Comparison of ENCODE assay signal across 15 cellular contexts in the genomic region with DNA sequence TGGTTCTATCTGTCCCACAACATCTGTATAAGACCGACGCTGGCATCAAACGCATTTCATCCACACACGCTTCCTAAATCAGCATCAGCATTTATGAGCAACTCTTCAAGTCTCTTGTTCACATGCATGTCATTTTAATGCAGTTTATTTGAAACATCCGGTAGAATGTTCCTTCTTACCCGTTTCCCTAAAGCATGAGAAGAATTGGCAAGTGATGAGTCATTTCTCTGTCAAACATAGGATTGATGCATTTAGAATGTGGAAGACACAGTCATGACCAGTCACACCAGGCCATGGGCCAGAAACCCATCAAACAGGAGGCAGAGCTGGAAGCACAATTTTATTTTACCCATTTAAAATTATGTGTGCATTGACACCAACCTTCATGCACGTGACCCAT.
DNase-seq lines count a peak whose midpoint lies in the region; ATAC-seq, FAIRE-seq and TF ChIP-seq lines count a peak whose summit lies in the region.
"Had no signal": no experiment of that assay in that cellular context is flagged by ENCODE, and none has a peak within 500 bp of the region (broad histone marks: within the 10 kb centered on the region; RNA-seq: fewer than 3 reads in every experiment).

No MANE protein-coding gene starts in this region.

- no peaks in the 10 kb centered on the region for H3K9me3 Mint-ChIP-seq in MCF 10A (ENCODE audit: unreplicated experiment)

- H3K4me1 Mint-ChIP-seq in MCF 10A (ENCODE audit: insufficient read depth, unreplicated experiment), result peaks cover 47% of the 10 kb centered on the region

- H3K36me3 Mint-ChIP-seq in MCF 10A (ENCODE audit: insufficient read depth, unreplicated experiment), result no peaks in the 10 kb centered on the region

- ATAC-seq in HG02981 (IDR thresholded peaks at IDR 0.05; ENCODE audit: unreplicated experiment), result no peak
- ATAC-seq: activated CD4-positive, CD25-positive, alpha-beta regulatory T cell treated with anti-CD3 and anti-CD28 coated beads, Interleukin-2, amount 50 U/mL, for 24 hours; lower lobe of right lung; sciatic nerve had no signal

- POLR2A ChIA-PET in MCF 10A (lab: Yijun Ruan, JAX), result interaction anchor here (0.7 to 1.3 kb wide), 2 partner anchors 13 to 68 kb away, joined by 3 to 4 read pairs; no protein-coding TSS in a partner anchor

- intact Hi-C loops in MCF 10A (cut with micrococcal nuclease) (loop anchor here (5.0 kb wide), 1 partner anchor 78 kb away; no protein-coding TSS in a partner anchor), breast epithelium (cut with DNase I; ENCODE audit: low total_unique reads) (no loop called here)

- H3K4me3 Mint-ChIP-seq in MCF 10A (ENCODE audit: unreplicated experiment), result no peak overlapping the region

- no TSS peak for BruUV-seq in MCF 10A (replicated peaks; lab: Mats Ljungman, UMichigan)

- H3K27ac ChIP-seq in breast epithelium, result no peak overlapping the region
- H3K27ac ChIP-seq: lower lobe of right lung had no signal

- TF ChIP-seq CTCF in MCF 10A (IDR thresholded peaks at IDR 0.05; ENCODE audit: unreplicated experiment), result no peak
- no peak for TF ChIP-seq CTCF in breast epithelium (IDR thresholded peaks at IDR 0.05)
- no peak for TF ChIP-seq CTCF in fibroblast of pulmonary artery (IDR thresholded peaks at IDR 0.05; ENCODE audit: low read length, missing control alignments)

- TF ChIP-seq POLR2A in breast epithelium (IDR thresholded peaks at IDR 0.05) (no peak), GM12891 (IDR thresholded peaks at IDR 0.05; ENCODE audit: low read depth, low read length) (no peak)

- H3K27ac Mint-ChIP-seq in MCF 10A (ENCODE audit: low read depth, unreplicated experiment), result peak overlapping the region; percentile 28

- H3K27me3 ChIP-seq in breast epithelium, result no peaks in the 10 kb centered on the region
- H3K27me3 ChIP-seq: BE2C had no signal

- H3K4me1 ChIP-seq in breast epithelium, result no peaks in the 10 kb centered on the region
- H3K4me1 ChIP-seq: BE2C, lower lobe of right lung had no signal

- H3K9me3 ChIP-seq in breast epithelium, result no peaks in the 10 kb centered on the region
- H3K9me3 ChIP-seq: BE2C, lower lobe of right lung had no signal

- no peaks in the 10 kb centered on the region for H3K36me3 ChIP-seq in breast epithelium
- H3K36me3 ChIP-seq: BE2C, lower lobe of right lung had no signal

- DNase-seq in MCF 10A (ENCODE audit: unreplicated experiment) (peak; percentile 90), breast epithelium (ENCODE audit: low spot score in 2 of 2) (no peak), T1000 (lab: John Stamatoyannopoulos, UW) (peak; percentile 40), fibroblast of pulmonary artery (ENCODE audit: low read depth) (peak; percentile 80), GM12891 (ENCODE audit: insufficient read length, low spot score) (no peak), C1 segment of cervical spinal cord (lab: John Stamatoyannopoulos, UW) (no peak)
- DNase-seq in activated T-cell treated with anti-CD3 and anti-CD28 coated beads, Interleukin-2, amount 50 U/mL, for 48 hours, result no peak
- DNase-seq: activated naive CD4-positive, alpha-beta T cell; BE2C; lower lobe of right lung; OCI-M1 had no signal

- FAIRE-seq in GM12891 (lab: Jason Lieb, UNC), result no peak
- FAIRE-seq: endometrium had no signal

- CTCF ChIA-PET in MCF 10A (lab: Yijun Ruan, JAX), result interaction anchor here (0.5 kb wide), 1 partner anchor 157 kb away, joined by 3 read pairs; no protein-coding TSS in a partner anchor

- H3K4me3 ChIP-seq in breast epithelium, result no peak overlapping the region
- H3K4me3 ChIP-seq in fibroblast of pulmonary artery (replicated peaks; ENCODE audit: low read depth, low read length), result no peak overlapping the region
- H3K4me3 ChIP-seq: lower lobe of right lung had no signal

- H3K27me3 Mint-ChIP-seq in MCF 10A (ENCODE audit: insufficient read depth, unreplicated experiment), result no peaks in the 10 kb centered on the region

TF ChIP-seq in GM12891, 5 proteins besides CTCF, POLR2A, EP300 and RAD21:
- no peak for TF ChIP-seq POU2F2 (IDR thresholded peaks at IDR 0.05; ENCODE audit: low read depth, low read length)
- TF ChIP-seq PAX5 (IDR thresholded peaks at IDR 0.05; ENCODE audit: insufficient read depth, low read length, severe bottlenecking), result no peak
- TF ChIP-seq SPI1 (IDR thresholded peaks at IDR 0.05; ENCODE audit: low read depth, low read length), result no peak
- no peak for TF ChIP-seq POLR2AphosphoS5 (IDR thresholded peaks at IDR 0.05; ENCODE audit: low read depth, low read length)
- no peak for TF ChIP-seq TAF1 (IDR thresholded peaks at IDR 0.05; ENCODE audit: low read depth, low read length)

Comparison
In these comparisons a context has a peak if more than half of its experiments do, and no peak if none do; other contexts are left out.
1. DNase-seq: peak in MCF 10A (single experiment), T1000 (single experiment) and fibroblast of pulmonary artery (single experiment); none in breast epithelium (0 of 2), GM12891 (single experiment), activated T-cell treated with anti-CD3 and anti-CD28 coated beads, Interleukin-2, amount 50 U/mL, for 48 hours (0 of 2) and C1 segment of cervical spinal cord (0 of 14).